Comparison of ENCODE assay signal across 24 cellular contexts in genomic region chr9:36914212-36914577, GRCh38.
DNase-seq lines count a peak whose midpoint lies in the region; FAIRE-seq and TF ChIP-seq lines count a peak whose summit lies in the region.
"Had no signal": no experiment of that assay in that cellular context is flagged by ENCODE, and none has a peak within 500 bp of the region (broad histone marks: within the 10 kb centered on the region; RNA-seq: fewer than 3 reads in every experiment).

No MANE protein-coding gene starts in this region.

- H3K27me3 Mint-ChIP-seq in MCF 10A (ENCODE audit: insufficient read depth, unreplicated experiment): peaks cover 23% of the 10 kb centered on the region

- CTCF ChIA-PET in MCF 10A (lab: Yijun Ruan, JAX) (interaction anchor here (0.6 to 1.2 kb wide), 5 partner anchors 22 to 497 kb away, joined by 3 to 8 read pairs (median 3); no protein-coding TSS in a partner anchor), mammary epithelial cell (lab: Charles Lee; ENCODE audit: low non-redundant PET) (no interaction called here), RWPE1 (lab: Yijun Ruan, JAX) (interaction anchor here (0.7 to 0.9 kb wide), 2 partner anchors 27 to 29 kb away, joined by 3 to 4 read pairs; no protein-coding TSS in a partner anchor)

- no peak overlapping the region for H3K27ac Mint-ChIP-seq in MCF 10A (ENCODE audit: low read depth, unreplicated experiment)
- H3K27ac Mint-ChIP-seq: activated CD4-positive, alpha-beta memory T cell treated with anti-CD3 and anti-CD28 coated beads for 36 hours; activated T-cell treated with anti-CD3 and anti-CD28 coated beads, Interleukin-2, amount 50 U/mL, for 72 hours; dendritic cell treated with granulocyte-macrophage colony-stimulating factor and Interleukin-4, amounts not matched to agents 40 ng/mL and 50 ng/mL, for 4 days; stimulated activated naive CD8-positive, alpha-beta T cell treated with anti-CD3 and anti-CD28 coated beads, Interleukin-15, Interleukin-2, amounts not matched to agents 100 ng/mL and 50 ng/mL, for 24 hours; T-helper 2 cell treated with Interferon-gamma antibody and Interleukin-4, amounts not matched to agents 5 μg/mL and 100 μg/mL, for 36 hours had no signal

- H2AFZ ChIP-seq in mammary epithelial cell (ENCODE audit: low read depth, low read length): no peak overlapping the region
- H2AFZ ChIP-seq: GM23248 had no signal

- H3K79me2 ChIP-seq in mammary epithelial cell (ENCODE audit: insufficient read depth, low read length): no peaks in the 10 kb centered on the region

- no peaks in the 10 kb centered on the region for H3K36me3 ChIP-seq in mammary epithelial cell (ENCODE audit: insufficient read depth, low read length)
- H3K36me3 ChIP-seq in small intestine (ENCODE audit: control insufficient read depth in 2 of 2, insufficient read depth in 2 of 2, low read length in 2 of 2): no peaks in the 10 kb centered on the region
- H3K36me3 ChIP-seq in vagina: no peaks in the 10 kb centered on the region
- H3K36me3 ChIP-seq in H7 (replicated peaks; ENCODE audit: control insufficient read depth, insufficient read depth, low read length): no peaks in the 10 kb centered on the region
- H3K36me3 ChIP-seq: left ventricle myocardium inferior, right atrium auricular region had no signal

- POLR2A ChIA-PET in MCF 10A (lab: Yijun Ruan, JAX): interaction anchor here (1.0 to 1.5 kb wide), 3 partner anchors 29 to 44 kb away, joined by 3 to 4 read pairs (median 3); no protein-coding TSS in a partner anchor
- POLR2A ChIA-PET in RWPE1 (lab: Yijun Ruan, JAX; ENCODE audit: low non-redundant PET): no interaction called here

- WGBS in mammary epithelial cell (ENCODE audit: low coverage, missing lambda C conversion rate): 15% methylated on average over 3 of the region's 3 CpGs
- 24 to 44% (median 27%) methylated on average over 3 of the region's 3 CpGs for WGBS in small intestine, 3 donors

- H3K9me3 Mint-ChIP-seq in MCF 10A (ENCODE audit: unreplicated experiment): no peaks in the 10 kb centered on the region
- H3K9me3 Mint-ChIP-seq: activated CD4-positive, alpha-beta memory T cell treated with anti-CD3 and anti-CD28 coated beads for 36 hours; activated T-cell treated with anti-CD3 and anti-CD28 coated beads, Interleukin-2, amount 50 U/mL, for 72 hours; dendritic cell treated with granulocyte-macrophage colony-stimulating factor and Interleukin-4, amounts not matched to agents 40 ng/mL and 50 ng/mL, for 4 days; stimulated activated naive CD8-positive, alpha-beta T cell treated with anti-CD3 and anti-CD28 coated beads, Interleukin-15, Interleukin-2, amounts not matched to agents 100 ng/mL and 50 ng/mL, for 24 hours; T-helper 2 cell treated with Interferon-gamma antibody and Interleukin-4, amounts not matched to agents 5 μg/mL and 100 μg/mL, for 36 hours had no signal

- H3K4me1 ChIP-seq in mammary epithelial cell (ENCODE audit: insufficient read depth, low read length) (no peaks in the 10 kb centered on the region), small intestine (ENCODE audit: control insufficient read depth in 2 of 2, insufficient read depth in 1 of 2, low read depth in 1 of 2, low read length in 1 of 2) (no peaks in the 10 kb centered on the region), vagina (no peaks in the 10 kb centered on the region)
- H3K4me1 ChIP-seq: left ventricle myocardium inferior, right atrium auricular region had no signal

- H3K4me3 Mint-ChIP-seq in MCF 10A (ENCODE audit: unreplicated experiment): no peak overlapping the region
- H3K4me3 Mint-ChIP-seq: activated CD4-positive, alpha-beta memory T cell treated with anti-CD3 and anti-CD28 coated beads for 36 hours; activated T-cell treated with anti-CD3 and anti-CD28 coated beads, Interleukin-2, amount 50 U/mL, for 72 hours; dendritic cell treated with granulocyte-macrophage colony-stimulating factor and Interleukin-4, amounts not matched to agents 40 ng/mL and 50 ng/mL, for 4 days; stimulated activated naive CD8-positive, alpha-beta T cell treated with anti-CD3 and anti-CD28 coated beads, Interleukin-15, Interleukin-2, amounts not matched to agents 100 ng/mL and 50 ng/mL, for 24 hours; T-helper 2 cell treated with Interferon-gamma antibody and Interleukin-4, amounts not matched to agents 5 μg/mL and 100 μg/mL, for 36 hours had no signal

- no peak for TF ChIP-seq POLR2A in vagina (IDR thresholded peaks at IDR 0.05)

- BruUV-seq in MCF 10A (replicated peaks; lab: Mats Ljungman, UMichigan) (no TSS peak), mammary epithelial cell (replicated peaks; lab: Mats Ljungman, UMichigan) (no TSS peak)

- H3K27me3 ChIP-seq in mammary epithelial cell (ENCODE audit: insufficient read depth, low read length) (peaks cover 5% of the 10 kb centered on the region), small intestine (ENCODE audit: control insufficient read depth in 2 of 2, insufficient read depth in 2 of 2, low read length in 2 of 2) (peaks cover 0 to 8% of the 10 kb centered on the region in 2 donors), vagina (no peaks in the 10 kb centered on the region), H7 (ENCODE audit: control insufficient read depth, insufficient read depth, low read length) (no peaks in the 10 kb centered on the region)
- H3K27me3 ChIP-seq: BLaER1, right atrium auricular region had no signal

- no peak overlapping the region for H3K4me2 ChIP-seq in mammary epithelial cell (ENCODE audit: insufficient read depth, low read depth, low read length)
- H3K4me2 ChIP-seq: BLaER1 had no signal

- no peak overlapping the region for H3K4me3 ChIP-seq in mammary epithelial cell (replicated peaks in 1 of 3; ENCODE audit: insufficient read depth in 1 of 3, low read depth in 2 of 3, low read length in 3 of 3)
- no peak overlapping the region for H3K4me3 ChIP-seq in small intestine (ENCODE audit: low read depth in 1 of 2, low read length in 2 of 2)
- no peak overlapping the region for H3K4me3 ChIP-seq in vagina
- H3K4me3 ChIP-seq in H7 (ENCODE audit: insufficient read depth, low read depth, low read length): no peak overlapping the region
- H3K4me3 ChIP-seq: BLaER1, GM23248, left ventricle myocardium inferior, right atrium auricular region had no signal

- no peak for TF ChIP-seq CTCF in MCF 10A (IDR thresholded peaks at IDR 0.05; ENCODE audit: unreplicated experiment)
- no peak for TF ChIP-seq CTCF in mammary epithelial cell (conservative IDR thresholded peaks at IDR 0.05 in 1 of 2, IDR thresholded peaks at IDR 0.05 in 1 of 2; ENCODE audit: extremely low read depth in 1 of 2, insufficient read depth in 1 of 2, low read depth in 1 of 2, low read length in 2 of 2)
- TF ChIP-seq CTCF in RWPE1 (conservative IDR thresholded peaks at IDR 0.05; ENCODE audit: low read depth): 0 out of 2 replicates have a peak, but pooled peaks have one; percentile 0
- no peak for TF ChIP-seq CTCF in vagina (IDR thresholded peaks at IDR 0.05)

- H3K36me3 Mint-ChIP-seq in MCF 10A (ENCODE audit: insufficient read depth, unreplicated experiment): no peaks in the 10 kb centered on the region
- H3K36me3 Mint-ChIP-seq: activated CD4-positive, alpha-beta memory T cell treated with anti-CD3 and anti-CD28 coated beads for 36 hours had no signal

- FAIRE-seq in small intestine (lab: Jason Lieb, UNC): no peak
- FAIRE-seq: islet of Langerhans had no signal

- H4K20me1 ChIP-seq in mammary epithelial cell (ENCODE audit: insufficient read depth, low read length): no peaks in the 10 kb centered on the region

- intact Hi-C loops in MCF 10A (cut with micrococcal nuclease) (no loop called here), mammary epithelial cell (cut with micrococcal nuclease) (no loop called here), vagina (cut with DNase I) (no loop called here)

- H3K9me3 ChIP-seq in mammary epithelial cell (replicated peaks; ENCODE audit: insufficient read depth, low read length): no peaks in the 10 kb centered on the region
- H3K9me3 ChIP-seq in small intestine (ENCODE audit: control insufficient read depth, low read depth): no peaks in the 10 kb centered on the region
- H3K9me3 ChIP-seq in vagina: no peaks in the 10 kb centered on the region

- H3K27ac ChIP-seq in mammary epithelial cell (ENCODE audit: insufficient read depth, low read depth, low read length): no peak overlapping the region
- H3K27ac ChIP-seq in RWPE1: no peak overlapping the region
- no peak overlapping the region for H3K27ac ChIP-seq in small intestine (ENCODE audit: low read depth in 1 of 2, low read length in 1 of 2)
- H3K27ac ChIP-seq in vagina: no peak overlapping the region
- H3K27ac ChIP-seq: BLaER1, GM23248, left ventricle myocardium inferior, right atrium auricular region had no signal

- DNase-seq in MCF 10A (ENCODE audit: unreplicated experiment) (peak; percentile 40), mammary epithelial cell (no peak), NCI-H146 (lab: John Stamatoyannopoulos, UW) (peak; percentile 59), RWPE1 (ENCODE audit: low spot score) (no peak), small intestine (no peak), vagina (ENCODE audit: extremely low spot score in 2 of 2) (no peak), H7 (no peak)
- DNase-seq: activated CD4-positive, alpha-beta memory T cell treated with anti-CD3 and anti-CD28 coated beads for 36 hours; activated CD4-positive, alpha-beta T cell treated with anti-CD3 and anti-CD28 coated beads for 1 hour; activated naive CD4-positive, alpha-beta T cell; activated T-cell treated with anti-CD3 and anti-CD28 coated beads, Interleukin-2, amount 50 U/mL, for 72 hours; GM23248; left ventricle myocardium inferior; NCI-H1048; NCI-H446; NK-92 treated with Interleukin-12 subunit alpha and Interleukin-12 subunit beta, amount 100 ng/mL, for 24 hours; SHP77 treated with DMSO at 0.1 percent for 48 hours; stimulated activated CD4-positive, alpha-beta T cell treated with anti-CD3 and anti-CD28 coated beads, Interleukin-1b, Interleukin-23, amount 100 ng/mL, for 48 hours had no signal

- no peaks in the 10 kb centered on the region for H3K4me1 Mint-ChIP-seq in MCF 10A (ENCODE audit: insufficient read depth, unreplicated experiment)

- in situ Hi-C loops in mammary epithelial cell (cut with MboI; ENCODE audit: low sequenced_read_pairs in 2 of 2): no loop called here

- dilution Hi-C loops in mammary epithelial cell (cut with HindIII; ENCODE audit: low sequenced_read_pairs): no loop called here

- no peak overlapping the region for H3K9ac ChIP-seq in mammary epithelial cell (ENCODE audit: insufficient read depth, low read length)
- H3K9ac ChIP-seq: BLaER1, GM23248 had no signal

Comparison
In these comparisons a context has a peak if more than half of its experiments do, and no peak if none do; other contexts are left out.
1. DNase-seq: peak in MCF 10A (single experiment) and NCI-H146 (single experiment); none in mammary epithelial cell (single experiment), RWPE1 (single experiment), small intestine (single experiment), vagina (0 of 2) and H7 (single experiment).